ENCODE assay signal across 13 cellular contexts in genomic region chr17:32525116-32525515, GRCh38. TPM values are rescaled to one million over a fixed set of nuclear protein-coding genes. Genes with fewer than 3 reads are reported as not detected.
A peak's percentile ranks its signal among the peaks of the same experiment; 100 is the strongest.
DNase-seq lines count a peak whose midpoint lies in the region; ATAC-seq and TF ChIP-seq lines count a peak whose summit lies in the region.
"Had no signal": no experiment of that assay in that cellular context is flagged by ENCODE, and none has a peak within 500 bp of the region (broad histone marks: within the 10 kb centered on the region; RNA-seq: fewer than 3 reads in every experiment).

No MANE protein-coding gene starts in this region.

- DNase-seq in A172 (ENCODE audit: low spot score) (peak; percentile 87), GM04504 (ENCODE audit: low read depth) (peak; percentile 42), T-helper 17 cell (no peak), fibroblast of villous mesenchyme (ENCODE audit: low read depth) (peak; percentile 62)
- DNase-seq in stimulated activated CD4-positive, alpha-beta T cell treated with anti-CD3 and anti-CD28 coated beads, Interleukin-2, amount 100 ng/mL, for 24 hours: no peak
- DNase-seq: NCI-H1048; stimulated activated naive CD4-positive, alpha-beta T cell treated with Interleukin-2 at 50 U/mL for 16 hours; T-helper 2 cell had no signal

- H3K36me3 Mint-ChIP-seq in T-helper 17 cell (ENCODE audit: low read depth): no peaks in the 10 kb centered on the region
- H3K36me3 Mint-ChIP-seq: neural progenitor cell had no signal

- H3K4me3 ChIP-seq in fibroblast of villous mesenchyme (ENCODE audit: low read depth, low read length): no peak overlapping the region
- H3K4me3 ChIP-seq: coronary artery, neural progenitor cell had no signal

- no peaks in the 10 kb centered on the region for H3K9me3 ChIP-seq in T-helper 17 cell (ENCODE audit: control insufficient read depth, low read length, poor library complexity, severe bottlenecking)

- H3K27ac Mint-ChIP-seq in T-helper 17 cell: peak overlapping the region; percentile 8
- H3K27ac Mint-ChIP-seq: neural progenitor cell had no signal

- peaks cover 45% of the 10 kb centered on the region for H3K4me1 Mint-ChIP-seq in T-helper 17 cell

- no peak overlapping the region for H3K4me3 Mint-ChIP-seq in T-helper 17 cell
- H3K4me3 Mint-ChIP-seq: neural progenitor cell had no signal

- no peaks in the 10 kb centered on the region for H3K27me3 Mint-ChIP-seq in T-helper 17 cell

- ATAC-seq in T-helper 17 cell (no peak), GM21786 (IDR thresholded peaks at IDR 0.05; ENCODE audit: unreplicated experiment) (no peak), HG02973 (IDR thresholded peaks at IDR 0.05; ENCODE audit: unreplicated experiment) (no peak)
- ATAC-seq in activated CD4-positive, CD25-positive, alpha-beta regulatory T cell treated with anti-CD3 and anti-CD28 coated beads, Interleukin-2, amount 50 U/mL, for 24 hours: no peak

- no peak for TF ChIP-seq CTCF in fibroblast of villous mesenchyme (IDR thresholded peaks at IDR 0.05; ENCODE audit: insufficient read depth, low read depth, low read length)

RNA-seq across cellular contexts. Expression of gene CDK5R1, which starts 38.3 kb away (rescaled TPM):
- total RNA-seq in A172 (2014; rRNA removed; shearing (Covaris generic)): 5.0 and 6.3 TPM in 2 replicates
- 1 to 10 TPM; 8.0 to 8.2 TPM for total RNA-seq in T-helper 17 cell
- 0.64 and 0.86 TPM in 2 replicates for total RNA-seq in fibroblast of villous mesenchyme

Comparison
In these comparisons a context has a peak if more than half of its experiments do, and no peak if none do; other contexts are left out.
1. DNase-seq: peak in A172 (single experiment), GM04504 (single experiment) and fibroblast of villous mesenchyme (single experiment); none in T-helper 17 cell (0 of 3) and stimulated activated CD4-positive, alpha-beta T cell treated with anti-CD3 and anti-CD28 coated beads, Interleukin-2, amount 100 ng/mL, for 24 hours (0 of 2).